ENCODE assay signal across 10 cellular contexts in the genomic region with DNA sequence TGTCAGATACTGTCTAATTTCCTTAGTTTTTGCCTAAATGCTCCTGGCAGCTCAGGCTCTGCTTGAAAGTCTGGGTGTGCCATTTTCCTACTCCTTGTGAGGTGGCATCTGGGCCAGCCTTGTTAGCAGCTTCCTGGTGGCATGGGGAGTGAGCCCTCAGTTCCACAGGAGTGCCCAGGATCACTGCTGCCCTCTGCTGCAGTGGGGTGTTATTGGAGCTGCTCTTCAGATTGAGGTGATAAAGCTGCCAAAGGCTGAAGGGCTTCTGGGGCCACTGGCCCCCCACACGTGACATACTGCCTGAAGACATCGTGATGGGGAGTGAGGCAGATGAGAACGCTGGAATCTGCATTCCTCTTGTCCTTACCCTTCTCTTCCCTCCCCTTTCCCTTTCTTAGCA. TPM values are rescaled to one million over a fixed set of nuclear protein-coding genes. Genes with fewer than 3 reads are reported as not detected.
DNase-seq lines count a peak whose midpoint lies in the region; ATAC-seq, FAIRE-seq and TF ChIP-seq lines count a peak whose summit lies in the region.
"Had no signal": no experiment of that assay in that cellular context is flagged by ENCODE, and none has a peak within 500 bp of the region (broad histone marks: within the 10 kb centered on the region; RNA-seq: fewer than 3 reads in every experiment).

No MANE protein-coding gene starts in this region.

- H3K27me3 ChIP-seq in H1 (replicated peaks in 1 of 4; ENCODE audit: control insufficient read depth in 3 of 4, extremely low read depth in 1 of 4, insufficient read depth in 3 of 4, low read length in 3 of 4) = no peaks in the 10 kb centered on the region
- no peaks in the 10 kb centered on the region for H3K27me3 ChIP-seq in spleen (replicated peaks in 1 of 7)
- H3K27me3 ChIP-seq in left ventricle myocardium inferior (ENCODE audit: low read depth) = no peaks in the 10 kb centered on the region
- H3K27me3 ChIP-seq: BLaER1 treated with 17β-estradiol and CSF1 and Interleukin-3, amounts not matched to agents 10 nM and 100 nM had no signal

- POLR2A ChIA-PET in activated CD4-positive, alpha-beta T cell treated with anti-CD3 and anti-CD28 coated beads, Interleukin-2, amount 10 ng/mL, durations not matched to agents 7 days and 5 days (lab: Charles Lee) = interaction anchor here (0.6 kb wide), 1 partner anchor 9 kb away, joined by 3 read pairs; no protein-coding TSS in a partner anchor
- POLR2A ChIA-PET in H1 (lab: Charles Lee; ENCODE audit: partially characterized antibody) = interaction anchor here (0.6 to 7.5 kb wide), 6 partner anchors 9 to 60 kb away, joined by 3 to 56 read pairs (median 8); a partner anchor contains a TSS
- POLR2A ChIA-PET in WTC11 (lab: Charles Lee) = no interaction called here

- no peaks in the 10 kb centered on the region for H3K9me3 Mint-ChIP-seq in activated CD4-positive, alpha-beta T cell treated with anti-CD3 and anti-CD28 coated beads, Interleukin-2, amount 10 ng/mL, durations not matched to agents 7 days and 5 days
- no peaks in the 10 kb centered on the region for H3K9me3 Mint-ChIP-seq in WTC11
- H3K9me3 Mint-ChIP-seq: activated naive CD4-positive, alpha-beta T cell treated with anti-CD3 and anti-CD28 coated beads, Interleukin-2, amount 50 U/mL, for 24 hours had no signal

- no peaks in the 10 kb centered on the region for H3K4me1 Mint-ChIP-seq in activated CD4-positive, alpha-beta T cell treated with anti-CD3 and anti-CD28 coated beads, Interleukin-2, amount 10 ng/mL, durations not matched to agents 7 days and 5 days
- H3K4me1 Mint-ChIP-seq in WTC11 = no peaks in the 10 kb centered on the region
- H3K4me1 Mint-ChIP-seq: activated naive CD4-positive, alpha-beta T cell treated with anti-CD3 and anti-CD28 coated beads, Interleukin-2, amount 50 U/mL, for 24 hours had no signal

- H3K36me3 Mint-ChIP-seq in activated CD4-positive, alpha-beta T cell treated with anti-CD3 and anti-CD28 coated beads, Interleukin-2, amount 10 ng/mL, durations not matched to agents 7 days and 5 days (ENCODE audit: low read depth) = peaks cover 60% of the 10 kb centered on the region
- peaks cover 74% of the 10 kb centered on the region for H3K36me3 Mint-ChIP-seq in WTC11

- H3K23me2 ChIP-seq in H1 (ENCODE audit: low read depth, low read length) = no peaks in the 10 kb centered on the region

- H3K4me1 ChIP-seq in H1 (replicated peaks in 1 of 4; ENCODE audit: control insufficient read depth in 3 of 4, insufficient read depth in 4 of 4, low read length in 3 of 4) (no peaks in the 10 kb centered on the region), spleen (peaks cover 0 to 8% (median 2%) of the 10 kb centered on the region in 6 donors), left ventricle myocardium inferior (no peaks in the 10 kb centered on the region)
- H3K4me1 ChIP-seq: BLaER1 treated with 17β-estradiol and CSF1 and Interleukin-3, amounts not matched to agents 10 nM and 100 nM had no signal

- no peak overlapping the region for H2BK5ac ChIP-seq in H1 (ENCODE audit: low read depth, low read length)

- FAIRE-seq in H1 (lab: Jason Lieb, UNC) = no peak

- no peak overlapping the region for H4K8ac ChIP-seq in H1 (ENCODE audit: extremely low read depth, insufficient read depth, low read length)

- intact Hi-C loops in spleen (cut with DNase I; ENCODE audit: low total_unique reads) = no loop called here
- intact Hi-C loops in head of caudate nucleus (cut with DNase I) = no loop called here
- intact Hi-C loops in left ventricle myocardium inferior (cut with micrococcal nuclease) = no loop called here

- TF ChIP-seq CTCF in H1 (IDR thresholded peaks at IDR 0.05; ENCODE audit: control extremely low read depth in 1 of 3, insufficient read depth in 1 of 3, low read depth in 1 of 3, low read length in 3 of 3) (peak in 2 of 3 experiments; percentile 10 to 12; a peak in 2 of 4 replicates), spleen (IDR thresholded peaks at IDR 0.05 in 8 of 11, conservative IDR thresholded peaks at IDR 0.05 in 3 of 11) (no peak), WTC11 (IDR thresholded peaks at IDR 0.05) (no peak), left ventricle myocardium inferior (IDR thresholded peaks at IDR 0.05; ENCODE audit: borderline replicate concordance) (no peak)

- no peak overlapping the region for H3K4me3 Mint-ChIP-seq in activated CD4-positive, alpha-beta T cell treated with anti-CD3 and anti-CD28 coated beads, Interleukin-2, amount 10 ng/mL, durations not matched to agents 7 days and 5 days
- H3K4me3 Mint-ChIP-seq in WTC11 = no peak overlapping the region
- H3K4me3 Mint-ChIP-seq: activated naive CD4-positive, alpha-beta T cell treated with anti-CD3 and anti-CD28 coated beads, Interleukin-2, amount 50 U/mL, for 24 hours had no signal

- no peak overlapping the region for H3K23ac ChIP-seq in H1 (ENCODE audit: insufficient read length)

- no peak overlapping the region for H2BK120ac ChIP-seq in H1 (replicated peaks; ENCODE audit: low read depth, low read length)

- no peak overlapping the region for H4K5ac ChIP-seq in H1 (ENCODE audit: insufficient read length, low read depth, low read length)

- no peak overlapping the region for H2BK15ac ChIP-seq in H1 (ENCODE audit: low read length)

- H2BK20ac ChIP-seq in H1 (ENCODE audit: low read length) = no peak overlapping the region

- CTCF ChIA-PET in activated CD4-positive, alpha-beta T cell treated with anti-CD3 and anti-CD28 coated beads, Interleukin-2, amount 10 ng/mL, durations not matched to agents 7 days and 5 days (lab: Charles Lee) = interaction anchor here (1.0 to 1.8 kb wide), 4 partner anchors 9 to 115 kb away, joined by 3 to 4 read pairs (median 3); a partner anchor contains a TSS
- CTCF ChIA-PET in H1 (lab: Charles Lee; ENCODE audit: partially characterized antibody) = interaction anchor here (0.7 to 2.4 kb wide), 6 partner anchors 9 to 115 kb away, joined by 3 to 13 read pairs (median 3); no protein-coding TSS in a partner anchor
- CTCF ChIA-PET in WTC11 (lab: Charles Lee) = interaction anchor here (0.5 to 0.8 kb wide), 2 partner anchors 26 to 115 kb away, joined by 3 read pairs; no protein-coding TSS in a partner anchor

- H3K14ac ChIP-seq in H1 (ENCODE audit: insufficient read length) = no peak overlapping the region

- no peak overlapping the region for H2BK12ac ChIP-seq in H1 (ENCODE audit: low read depth, low read length)

- H3K79me2 ChIP-seq in H1 (ENCODE audit: control insufficient read depth in 1 of 2, insufficient read depth in 2 of 2, low read length in 2 of 2) = no peaks in the 10 kb centered on the region

- H3K9ac ChIP-seq in H1 (replicated peaks in 1 of 4; ENCODE audit: extremely low read depth in 1 of 4, low read depth in 3 of 4, low read length in 3 of 4) = no peak overlapping the region
- H3K9ac ChIP-seq: BLaER1 treated with 17β-estradiol and CSF1 and Interleukin-3, amounts not matched to agents 10 nM and 100 nM had no signal

- TF ChIP-seq EP300 in H1 (IDR thresholded peaks at IDR 0.05; ENCODE audit: borderline replicate concordance in 1 of 2, low read depth in 2 of 2, low read length in 2 of 2) = no peak

- H2AFZ ChIP-seq in H1 (ENCODE audit: low read length) = no peak overlapping the region

- TF ChIP-seq POLR2A in H1 (IDR thresholded peaks at IDR 0.05; ENCODE audit: control extremely low read depth in 1 of 2, low read depth in 2 of 2, low read length in 2 of 2) (no peak), spleen (IDR thresholded peaks at IDR 0.05) (no peak)

- H3K27ac ChIP-seq in H1 (ENCODE audit: low read depth, low read length) (no peak overlapping the region), spleen (peak overlapping the region in 6 of 8 donors; percentile 9 to 30 (median 17)), left ventricle myocardium inferior (replicated peaks) (no peak overlapping the region)
- H3K27ac ChIP-seq: BLaER1 treated with 17β-estradiol and CSF1 and Interleukin-3, amounts not matched to agents 10 nM and 100 nM had no signal

- no peak overlapping the region for H3K18ac ChIP-seq in H1 (ENCODE audit: extremely low read depth, low read length)

- H3K4me2 ChIP-seq in H1 (ENCODE audit: insufficient read depth in 1 of 2, low read depth in 2 of 2, low read length in 2 of 2) = no peak overlapping the region
- H3K4me2 ChIP-seq: BLaER1 treated with 17β-estradiol and CSF1 and Interleukin-3, amounts not matched to agents 10 nM and 100 nM had no signal

- TF ChIP-seq RAD21 in H1 (IDR thresholded peaks at IDR 0.05 in 1 of 2, conservative IDR thresholded peaks at IDR 0.05 in 1 of 2; ENCODE audit: low read depth in 2 of 2, low read length in 2 of 2) = 0 out of 4 replicates have a peak, but pooled peaks of 1 of the 2 experiments have one; percentile 1

- H3K56ac ChIP-seq in H1 (replicated peaks; ENCODE audit: insufficient read length, low read depth, low read length) = no peak overlapping the region

- no peak overlapping the region for H4K91ac ChIP-seq in H1 (replicated peaks; ENCODE audit: insufficient read length, low read length)

- no peaks in the 10 kb centered on the region for H3K9me3 ChIP-seq in H1 (ENCODE audit: insufficient read depth in 2 of 2, low read depth in 1 of 2, low read length in 1 of 2)
- no peaks in the 10 kb centered on the region for H3K9me3 ChIP-seq in spleen
- no peaks in the 10 kb centered on the region for H3K9me3 ChIP-seq in left ventricle myocardium inferior (replicated peaks)
- H3K9me3 ChIP-seq: BLaER1 treated with 17β-estradiol and CSF1 and Interleukin-3, amounts not matched to agents 10 nM and 100 nM had no signal

- no peaks in the 10 kb centered on the region for H4K20me1 ChIP-seq in H1 (replicated peaks in 1 of 2; ENCODE audit: control insufficient read depth in 1 of 2, insufficient read depth in 2 of 2, low read length in 2 of 2)

- peak overlapping the region; percentile 25 for H3K27ac Mint-ChIP-seq in activated CD4-positive, alpha-beta T cell treated with anti-CD3 and anti-CD28 coated beads, Interleukin-2, amount 10 ng/mL, durations not matched to agents 7 days and 5 days
- no peak overlapping the region for H3K27ac Mint-ChIP-seq in WTC11

- no peak for ATAC-seq in WTC11

- no peak overlapping the region for H3K4me3 ChIP-seq in H1 (ENCODE audit: extremely low read depth in 1 of 4, insufficient read depth in 2 of 4, low read depth in 3 of 4, low read length in 4 of 4)
- no peak overlapping the region for H3K4me3 ChIP-seq in spleen
- H3K4me3 ChIP-seq in left ventricle myocardium inferior = no peak overlapping the region
- H3K4me3 ChIP-seq: BLaER1 treated with 17β-estradiol and CSF1 and Interleukin-3, amounts not matched to agents 10 nM and 100 nM had no signal

- 97% methylated on average over 3 of the region's 3 CpGs; no CpG with 5 or more reads in 1 of the 2 experiments for WGBS in H1 (ENCODE audit: extremely low coverage in 1 of 2, insufficient coverage in 1 of 2, insufficient read length in 1 of 2, insufficient replicate concordance in 2 of 2, low coverage in 1 of 2, low lambda C conversion rate in 2 of 2, missing lambda C conversion rate in 1 of 2), 2 experiments
- WGBS in spleen, 5 donors = 82 to 90% (median 85%) methylated on average over 3 of the region's 3 CpGs

- H3K36me3 ChIP-seq in H1 (ENCODE audit: control insufficient read depth in 2 of 4, insufficient read depth in 4 of 4, low read length in 3 of 4) (peaks cover 44 to 90% (median 71%) of the 10 kb centered on the region in 4 experiments), spleen (peaks cover 1 to 100% (median 98%) of the 10 kb centered on the region in 6 donors), left ventricle myocardium inferior (peaks cover 99% of the 10 kb centered on the region)

- no peak overlapping the region for H2AK5ac ChIP-seq in H1 (ENCODE audit: low read depth, low read length)

- H3K4ac ChIP-seq in H1 (replicated peaks; ENCODE audit: insufficient read length, low read depth, low read length) = no peak overlapping the region

- DNase-seq in activated CD4-positive, alpha-beta T cell treated with anti-CD3 and anti-CD28 coated beads, Interleukin-2, amount 10 ng/mL, durations not matched to agents 7 days and 5 days = no peak
- no peak for DNase-seq in activated CD4-positive, alpha-beta T cell treated with anti-CD3 and anti-CD28 coated beads for 4 hours
- DNase-seq in OCI-M1 (lab: John Stamatoyannopoulos, UW) = peak; percentile 53
- no peak for DNase-seq in H1 (ENCODE audit: low read depth in 1 of 2, low spot score in 2 of 2)
- no peak for DNase-seq in spleen
- DNase-seq in head of caudate nucleus = no peak
- no peak for DNase-seq in WTC11 (ENCODE audit: low spot score)
- no peak for DNase-seq in left ventricle myocardium inferior

- H3K79me1 ChIP-seq in H1 (ENCODE audit: low read depth, low read length) = no peaks in the 10 kb centered on the region

- no peaks in the 10 kb centered on the region for H3K27me3 Mint-ChIP-seq in activated CD4-positive, alpha-beta T cell treated with anti-CD3 and anti-CD28 coated beads, Interleukin-2, amount 10 ng/mL, durations not matched to agents 7 days and 5 days
- H3K27me3 Mint-ChIP-seq in WTC11 (ENCODE audit: low read depth) = no peaks in the 10 kb centered on the region
- H3K27me3 Mint-ChIP-seq: activated naive CD4-positive, alpha-beta T cell treated with anti-CD3 and anti-CD28 coated beads, Interleukin-2, amount 50 U/mL, for 24 hours had no signal

RNA-seq across cellular contexts. Expression of a gene that starts 27.4 kb away (rescaled TPM):
- total RNA-seq in activated CD4-positive, alpha-beta T cell treated with anti-CD3 and anti-CD28 coated beads, Interleukin-2, amount 10 ng/mL, durations not matched to agents 7 days and 5 days = 10 to 100 TPM; 45.4 to 48.1 TPM
- 50.8 and 51.5 TPM in 2 replicates for total RNA-seq in H1 (2021; fragmentation: NEBNext Ultra II Directional; extraction: Animal tissue kit (Norgen Biotek cat#: 25700))
- 13.5 and 22.3 TPM in 2 replicates for polyA plus RNA-seq in H1 (2011; rRNA removed)
- polyA plus RNA-seq in H1 (2011; cell fraction: cytosol; rRNA removed) = 30.0 TPM
- polyA plus RNA-seq in H1 (2011; cell fraction: nucleus; rRNA removed) = 44.9 TPM
- 47.3 to 62.9 TPM (median 52.4 TPM) in 4 replicates for polyA plus RNA-seq in H1 (2012, experiment 1 of 2)
- polyA plus RNA-seq in H1 (2012, experiment 2 of 2) = 2.2 TPM
- polyA plus RNA-seq in H1 (2013, experiment 1 of 2) = 66.7 TPM
- 55.2 TPM for polyA plus RNA-seq in H1 (2013, experiment 2 of 2)
- 26.4 and 27.4 TPM in 2 replicates for polyA minus RNA-seq in H1 (2011; rRNA and poly(A)+ RNA removed)
- 31.3 TPM for polyA minus RNA-seq in H1 (2011; cell fraction: cytosol; rRNA and poly(A)+ RNA removed)
- 82.2 TPM for polyA minus RNA-seq in H1 (2011; cell fraction: nucleus; rRNA and poly(A)+ RNA removed)
- 10 to 100 TPM; 38.8 to 83.9 (median 53.7) TPM for total RNA-seq in spleen
- 10 to 100 TPM; 33.5 to 59.9 (median 39.4) TPM for polyA plus RNA-seq in spleen
- 59.8 to 63.8 TPM (median 59.9 TPM) in 3 replicates for total RNA-seq in WTC11 (2021)
- total RNA-seq in left ventricle myocardium inferior = 10.1 TPM

RNA-seq across cellular contexts. Expression of a gene that starts 28.1 kb away (rescaled TPM):
- total RNA-seq in activated CD4-positive, alpha-beta T cell treated with anti-CD3 and anti-CD28 coated beads, Interleukin-2, amount 10 ng/mL, durations not matched to agents 7 days and 5 days = 100 to 1,000 TPM; 797 to 802 TPM
- 572 and 622 TPM in 2 replicates for total RNA-seq in H1 (2021; fragmentation: NEBNext Ultra II Directional; extraction: Animal tissue kit (Norgen Biotek cat#: 25700))
- 591 and 931 TPM in 2 replicates for polyA plus RNA-seq in H1 (2011; rRNA removed)
- polyA plus RNA-seq in H1 (2011; cell fraction: cytosol; rRNA removed) = 642 TPM
- 1,555 TPM for polyA plus RNA-seq in H1 (2011; cell fraction: nucleus; rRNA removed)
- polyA plus RNA-seq in H1 (2012, experiment 1 of 2) = 409 to 706 TPM (median 432 TPM) in 4 replicates
- 48.0 TPM for polyA plus RNA-seq in H1 (2012, experiment 2 of 2)
- polyA plus RNA-seq in H1 (2013, experiment 1 of 2) = 481 TPM
- polyA plus RNA-seq in H1 (2013, experiment 2 of 2) = 448 TPM
- 326 and 526 TPM in 2 replicates for polyA minus RNA-seq in H1 (2011; rRNA and poly(A)+ RNA removed)
- 382 TPM for polyA minus RNA-seq in H1 (2011; cell fraction: cytosol; rRNA and poly(A)+ RNA removed)
- 1,592 TPM for polyA minus RNA-seq in H1 (2011; cell fraction: nucleus; rRNA and poly(A)+ RNA removed)
- 1,000 to 10,000 TPM in 5 of 7 donors, 100 to 1,000 TPM in 2; 938 to 2,219 (median 1,164) TPM for total RNA-seq in spleen
- 100 to 1,000 TPM; 493 to 626 (median 515) TPM for polyA plus RNA-seq in spleen
- 543 to 612 TPM (median 563 TPM) in 3 replicates for total RNA-seq in WTC11 (2021)
- total RNA-seq in left ventricle myocardium inferior = 326 TPM

RNA-seq across cellular contexts. Expression of a gene that starts 37.3 kb away (rescaled TPM):
- total RNA-seq in activated CD4-positive, alpha-beta T cell treated with anti-CD3 and anti-CD28 coated beads, Interleukin-2, amount 10 ng/mL, durations not matched to agents 7 days and 5 days = 10 to 100 TPM; 36.6 to 37.5 TPM
- total RNA-seq in H1 (2021; fragmentation: NEBNext Ultra II Directional; extraction: Animal tissue kit (Norgen Biotek cat#: 25700)) = 30.9 and 34.3 TPM in 2 replicates
- polyA plus RNA-seq in H1 (2011; rRNA removed) (8.2 and 9.7 TPM in 2 replicates), spleen (10 to 100 TPM; 14.5 to 16.5 (median 16.4) TPM)
- polyA plus RNA-seq in H1 (2011; cell fraction: cytosol; rRNA removed) = 14.6 TPM
- polyA plus RNA-seq in H1 (2011; cell fraction: nucleus; rRNA removed) = 13.3 TPM
- 21.2 to 31.3 TPM (median 22.1 TPM) in 4 replicates for polyA plus RNA-seq in H1 (2012, experiment 1 of 2)
- 3.2 TPM for polyA plus RNA-seq in H1 (2012, experiment 2 of 2)
- polyA plus RNA-seq in H1 (2013, experiment 1 of 2) = 20.8 TPM
- polyA plus RNA-seq in H1 (2013, experiment 2 of 2) = 18.3 TPM
- 8.1 and 11.1 TPM in 2 replicates for polyA minus RNA-seq in H1 (2011; rRNA and poly(A)+ RNA removed)
- 11.4 TPM for polyA minus RNA-seq in H1 (2011; cell fraction: cytosol; rRNA and poly(A)+ RNA removed)
- polyA minus RNA-seq in H1 (2011; cell fraction: nucleus; rRNA and poly(A)+ RNA removed) = 25.4 TPM
- total RNA-seq in spleen (10 to 100 TPM; 15.9 to 35.3 (median 24.1) TPM), WTC11 (2021) (38.5 to 44.3 TPM (median 42.7 TPM) in 3 replicates), left ventricle myocardium inferior (9.7 TPM)

Comparison
In these comparisons a context has a peak if more than half of its experiments do, and no peak if none do; other contexts are left out.
1. H3K27ac ChIP-seq: peak in spleen (6 of 8); none in H1 (single experiment) and left ventricle myocardium inferior (single experiment).
2. CTCF ChIP-seq: peak in H1 (2 of 3); none in spleen (0 of 11), WTC11 (single experiment) and left ventricle myocardium inferior (single experiment).